Comparison of ENCODE assay signal across 9 cellular contexts in the genomic region with DNA sequence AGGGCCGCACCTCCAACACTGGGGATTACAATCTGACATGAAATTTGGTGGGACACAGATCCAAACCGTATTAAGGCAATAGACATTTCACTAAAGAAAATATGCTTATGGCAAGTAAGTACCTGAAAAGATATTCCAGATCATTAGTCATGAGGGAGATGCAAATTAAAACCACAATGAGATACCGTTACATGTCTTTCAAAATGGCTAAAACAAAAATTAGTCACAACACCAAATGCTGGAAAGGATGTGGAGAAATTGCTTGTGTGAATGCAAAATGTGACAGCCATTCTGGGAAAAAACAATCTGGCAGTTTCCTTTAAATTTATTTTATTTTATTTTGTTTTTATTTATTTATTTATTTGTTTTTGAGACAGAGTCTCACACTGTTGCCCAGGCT.
"Had no signal": no experiment of that assay in that cellular context is flagged by ENCODE, and none has a peak within 500 bp of the region (broad histone marks: within the 10 kb centered on the region; RNA-seq: fewer than 3 reads in every experiment).

No MANE protein-coding gene starts in this region.

- H3K27me3 Mint-ChIP-seq: IgD-negative memory B cell had no signal

- H2AFZ ChIP-seq: GM23248 had no signal

- ATAC-seq: HCT116, HepG2 had no signal

- DNase-seq: GM23248, GOT3, H7, HFFc6 had no signal

- H3K4me1 ChIP-seq: HAP-1 had no signal

- H3K36me3 ChIP-seq: HAP-1 had no signal

- FAIRE-seq: HepG2 had no signal

- H3K4me3 ChIP-seq: GM23248, HAP-1 had no signal

- H3K4me3 Mint-ChIP-seq: HFFc6, IgD-negative memory B cell had no signal

- H3K27ac ChIP-seq: GM23248, HL-60 had no signal

- H3K9me3 ChIP-seq: HAP-1 had no signal

- H3K9ac ChIP-seq: GM23248 had no signal

- H3K27ac Mint-ChIP-seq: HFFc6, IgD-negative memory B cell had no signal

- H3K9me3 Mint-ChIP-seq: HFFc6 had no signal
